29 cellular contexts compared by ENCODE assay signal in the genomic region with DNA sequence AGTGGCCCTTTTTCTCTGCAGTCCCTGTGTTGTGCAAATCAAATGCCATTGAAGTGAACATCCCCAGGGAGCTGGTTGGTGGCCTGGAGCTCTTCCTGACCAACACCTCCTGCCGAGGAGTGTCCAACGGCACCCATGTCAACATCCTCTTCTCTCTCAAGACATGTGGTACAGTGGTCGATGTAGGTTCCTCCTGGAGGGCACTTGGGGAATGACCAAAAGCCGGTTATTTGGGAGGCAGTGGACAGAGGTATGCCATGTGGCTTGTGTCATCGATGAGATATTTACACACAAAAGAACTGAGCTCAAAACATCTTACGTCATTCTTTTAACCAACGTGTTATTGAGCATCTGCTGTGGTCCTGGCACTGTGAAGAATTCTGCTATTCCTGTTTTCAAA. TPM values are rescaled to one million over a fixed set of nuclear protein-coding genes. Genes with fewer than 3 reads are reported as not detected.
"Had no signal": no experiment of that assay in that cellular context is flagged by ENCODE, and none has a peak within 500 bp of the region (broad histone marks: within the 10 kb centered on the region; RNA-seq: fewer than 3 reads in every experiment).

No MANE protein-coding gene starts in this region.

- H3K27me3 ChIP-seq: adrenal gland, ascending aorta, brain microvascular endothelial cell, esophagus squamous epithelium, gastroesophageal sphincter, transverse colon, vagina had no signal

- H3K9me3 Mint-ChIP-seq: memory B cell; stimulated activated effector memory CD8-positive, alpha-beta T cell treated with anti-CD3 and anti-CD28 coated beads, Interleukin-12 subunit alpha, Interleukin-12 subunit beta, amount 100 ng/mL, for 72 hours; T-helper 2 cell treated with Interferon-gamma antibody and Interleukin-4, amounts not matched to agents 5 μg/mL and 100 μg/mL, for 36 hours had no signal

- H3K36me3 Mint-ChIP-seq: activated naive CD8-positive, alpha-beta T cell; memory B cell; stimulated activated effector memory CD8-positive, alpha-beta T cell treated with anti-CD3 and anti-CD28 coated beads, Interleukin-12 subunit alpha, Interleukin-12 subunit beta, amount 100 ng/mL, for 72 hours had no signal

- H3K27ac Mint-ChIP-seq: activated naive CD8-positive, alpha-beta T cell; memory B cell; stimulated activated effector memory CD8-positive, alpha-beta T cell treated with anti-CD3 and anti-CD28 coated beads, Interleukin-12 subunit alpha, Interleukin-12 subunit beta, amount 100 ng/mL, for 72 hours; T-helper 2 cell treated with Interferon-gamma antibody and Interleukin-4, amounts not matched to agents 5 μg/mL and 100 μg/mL, for 36 hours had no signal

- H3K9me3 ChIP-seq: adrenal gland, ascending aorta, esophagus squamous epithelium, gastroesophageal sphincter, transverse colon, vagina had no signal

- H3K4me3 ChIP-seq: adrenal gland, ascending aorta, esophagus squamous epithelium, gastroesophageal sphincter, transverse colon, vagina had no signal

- H3K4me1 ChIP-seq: adrenal gland, ascending aorta, esophagus squamous epithelium, gastroesophageal sphincter, transverse colon, vagina had no signal

- H3K27ac ChIP-seq: adrenal gland, ascending aorta, brain microvascular endothelial cell, esophagus squamous epithelium, gastroesophageal sphincter, transverse colon, vagina, WERI-Rb-1 had no signal

- H3K36me3 ChIP-seq: adrenal gland, ascending aorta, brain microvascular endothelial cell, esophagus squamous epithelium, gastroesophageal sphincter, transverse colon, vagina, WERI-Rb-1 had no signal

- H3K4me3 Mint-ChIP-seq: activated naive CD8-positive, alpha-beta T cell; memory B cell; nephron; stimulated activated effector memory CD8-positive, alpha-beta T cell treated with anti-CD3 and anti-CD28 coated beads, Interleukin-12 subunit alpha, Interleukin-12 subunit beta, amount 100 ng/mL, for 72 hours; T-helper 2 cell treated with Interferon-gamma antibody and Interleukin-4, amounts not matched to agents 5 μg/mL and 100 μg/mL, for 36 hours had no signal

- H3K4me1 Mint-ChIP-seq: nephron; stimulated activated effector memory CD8-positive, alpha-beta T cell treated with anti-CD3 and anti-CD28 coated beads, Interleukin-12 subunit alpha, Interleukin-12 subunit beta, amount 100 ng/mL, for 72 hours had no signal

- ATAC-seq: gastroesophageal sphincter; left cardiac atrium; sciatic nerve; stimulated activated effector memory CD8-positive, alpha-beta T cell treated with anti-CD3 and anti-CD28 coated beads, Interleukin-12 subunit alpha, Interleukin-12 subunit beta, amount 100 ng/mL, for 72 hours had no signal

- H3K27me3 Mint-ChIP-seq: activated naive CD8-positive, alpha-beta T cell had no signal

- DNase-seq: activated CD4-positive, alpha-beta T cell treated with anti-CD3 and anti-CD28 coated beads for 1 hour; activated gamma-delta T cell treated with Interleukin-2 at 50 U/mL for 16 hours; activated T-cell treated with anti-CD3 and anti-CD28 coated beads, Interleukin-2, amount 50 U/mL, for 1 hour; adrenal gland; brain microvascular endothelial cell; caudate nucleus; esophagus squamous epithelium; head of caudate nucleus; hypothalamus; islet precursor cell; left cardiac atrium; occipital lobe; small intestine; stimulated activated CD4-positive, alpha-beta T cell treated with anti-CD3 and anti-CD28 coated beads, Interleukin-2, amount 100 ng/mL, for 24 hours; transverse colon; WERI-Rb-1 had no signal

RNA-seq across cellular contexts. Expression of gene OIT3, which starts 19.7 kb away (rescaled TPM):
- total RNA-seq: ascending aorta, esophagus squamous epithelium, lower leg skin, sciatic nerve, vagina had no signal

RNA-seq across cellular contexts. Expression of gene PLA2G12B, which starts 41.3 kb away (rescaled TPM):
- total RNA-seq: adrenal gland, ascending aorta, esophagus squamous epithelium, gastroesophageal sphincter, lower leg skin, mononuclear cell, myocyte, occipital lobe, sciatic nerve, temporal lobe, vagina had no signal
- polyA plus RNA-seq: adrenal gland had no signal
